Comparison of ENCODE assay signal across 1 cellular context in the genomic region with DNA sequence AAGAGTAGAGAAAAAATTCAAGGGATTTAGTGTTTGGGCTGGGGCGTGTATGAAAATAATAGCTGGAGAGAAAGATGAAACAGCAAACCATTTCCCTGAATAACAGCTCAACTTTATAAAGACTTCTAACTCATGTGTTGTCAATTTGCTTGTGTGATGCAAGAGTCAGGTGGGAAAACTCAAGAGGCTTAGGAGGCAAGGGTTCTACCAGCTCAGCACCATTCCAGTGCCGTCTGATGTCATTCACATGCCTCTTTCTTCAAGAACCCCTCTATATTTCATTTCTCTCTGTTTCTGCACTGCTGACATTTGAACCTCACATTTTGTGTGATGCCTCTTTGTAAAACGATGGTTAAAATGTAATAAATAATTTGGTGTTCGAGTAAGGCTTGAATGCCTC.
TF ChIP-seq lines count a peak whose summit lies in the region.

No MANE protein-coding gene starts in this region.

TF ChIP-seq in GM23338, 12 proteins besides CTCF, POLR2A, EP300 and RAD21 (continued from another document):
- TF ChIP-seq ZNF462 (CRISPR knock-in tag; IDR thresholded peaks at IDR 0.05), result no peak
- TF ChIP-seq, protein P1, sequence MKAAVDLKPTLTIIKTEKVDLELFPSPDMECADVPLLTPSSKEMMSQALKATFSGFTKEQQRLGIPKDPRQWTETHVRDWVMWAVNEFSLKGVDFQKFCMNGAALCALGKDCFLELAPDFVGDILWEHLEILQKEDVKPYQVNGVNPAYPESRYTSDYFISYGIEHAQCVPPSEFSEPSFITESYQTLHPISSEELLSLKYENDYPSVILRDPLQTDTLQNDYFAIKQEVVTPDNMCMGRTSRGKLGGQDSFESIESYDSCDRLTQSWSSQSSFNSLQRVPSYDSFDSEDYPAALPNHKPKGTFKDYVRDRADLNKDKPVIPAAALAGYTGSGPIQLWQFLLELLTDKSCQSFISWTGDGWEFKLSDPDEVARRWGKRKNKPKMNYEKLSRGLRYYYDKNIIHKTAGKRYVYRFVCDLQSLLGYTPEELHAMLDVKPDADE (IDR thresholded peaks at IDR 0.05), result no peak
- TF ChIP-seq CREB1 (CRISPR knock-in tag; IDR thresholded peaks at IDR 0.05; ENCODE audit: low read depth), result no peak
- no peak for TF ChIP-seq POLR2AphosphoS5 (IDR thresholded peaks at IDR 0.05; ENCODE audit: low read depth)
- TF ChIP-seq EZH2 (IDR thresholded peaks at IDR 0.05; ENCODE audit: low read depth, unreplicated experiment), result no peak
- no peak for TF ChIP-seq NANOG (IDR thresholded peaks at IDR 0.05; ENCODE audit: borderline replicate concordance)
- no peak for TF ChIP-seq ZNF114 (CRISPR knock-in tag; IDR thresholded peaks at IDR 0.05)
- no peak for TF ChIP-seq ZNF331 (CRISPR knock-in tag; IDR thresholded peaks at IDR 0.05; ENCODE audit: low read depth)
- no peak for TF ChIP-seq EZH2phosphoT487 (IDR thresholded peaks at IDR 0.05; ENCODE audit: unreplicated experiment)
- TF ChIP-seq STAT1 (IDR thresholded peaks at IDR 0.05; ENCODE audit: unreplicated experiment), result no peak
